8 cellular contexts compared by ENCODE assay signal in genomic region chr20:18496740-18497592, GRCh38. TPM values are rescaled to one million over a fixed set of nuclear protein-coding genes. Genes with fewer than 3 reads are reported as not detected.
DNase-seq lines count a peak whose midpoint lies in the region; ATAC-seq lines count a peak whose summit lies in the region.

TSS of gene RBBP9 (minus strand) at chr20:18497225. CDS start at chr20:18497167, 58 bp downstream.

- WGBS in esophagus, 2 donors, result 2 to 3% methylated on average over 31 of the region's 31 CpGs

- peak; percentile 47 for DNase-seq in DMS 273 treated with DMSO at 0.1 percent for 48 hours (lab: John Stamatoyannopoulos, UW)
- peak; percentile 57 for DNase-seq in OCI-M2 (lab: John Stamatoyannopoulos, UW; ENCODE audit: unreplicated experiment)
- peak; percentile 77 for DNase-seq in activated T-cell treated with anti-CD3 and anti-CD28 coated beads for 48 hours (ENCODE audit: low read depth)
- peak; percentile 87 for DNase-seq in stimulated activated CD8-positive, alpha-beta memory T cell treated with anti-CD3 and anti-CD28 coated beads, Interleukin-4, amount 100 ng/mL, for 48 hours

- ATAC-seq in GM21447 (IDR thresholded peaks at IDR 0.05; ENCODE audit: unreplicated experiment), result peak; percentile 99

- H3K4me3 ChIP-seq in HUES6 (ENCODE audit: low read depth, low read length), result peak within 1 kb of the TSS; percentile 76
- peak within 1 kb of the TSS; percentile 98 for H3K4me3 ChIP-seq in esophagus (ENCODE audit: low read depth in 1 of 2, low read length in 2 of 2)
- peak within 1 kb of the TSS; percentile 64 for H3K4me3 ChIP-seq in mucosa of stomach (ENCODE audit: low read length)

- H3K36me3 ChIP-seq in HUES6 (ENCODE audit: control insufficient read depth, insufficient read depth, low read length), result peaks cover 13% of the 10 kb centered on the region
- peaks cover 0 to 2% of the 10 kb centered on the region in 2 donors for H3K36me3 ChIP-seq in esophagus (ENCODE audit: control insufficient read depth in 2 of 2, insufficient read depth in 2 of 2, low read length in 1 of 2)
- no peaks in the 10 kb centered on the region for H3K36me3 ChIP-seq in mucosa of stomach (ENCODE audit: control insufficient read depth, insufficient read depth, low read length)

- peak within 1 kb of the TSS; percentile 68 for H3K9ac ChIP-seq in HUES6 (ENCODE audit: low read length)
- H3K9ac ChIP-seq in mucosa of stomach (ENCODE audit: low read length), result peak within 1 kb of the TSS; percentile 79

- no peaks in the 10 kb centered on the region for H3K27me3 ChIP-seq in HUES6 (ENCODE audit: control insufficient read depth, insufficient read depth, low read length)
- H3K27me3 ChIP-seq in esophagus (ENCODE audit: control insufficient read depth in 1 of 2, insufficient read depth in 2 of 2, low read length in 2 of 2), result no peaks in the 10 kb centered on the region
- no peaks in the 10 kb centered on the region for H3K27me3 ChIP-seq in mucosa of stomach (ENCODE audit: control insufficient read depth, insufficient read depth, low read length)

- no peaks in the 10 kb centered on the region for H3K9me3 ChIP-seq in HUES6 (ENCODE audit: control insufficient read depth, insufficient read depth, low read depth, low read length)
- no peaks in the 10 kb centered on the region for H3K9me3 ChIP-seq in esophagus (ENCODE audit: control insufficient read depth in 2 of 2, insufficient read depth in 1 of 2, low read depth in 1 of 2, low read length in 1 of 2)
- no peaks in the 10 kb centered on the region for H3K9me3 ChIP-seq in mucosa of stomach (ENCODE audit: control insufficient read depth, low read length)

- H3K27ac ChIP-seq in HUES6 (ENCODE audit: low read depth, low read length) (no peak within 1 kb of the TSS), esophagus (ENCODE audit: low read depth in 2 of 2, low read length in 1 of 2) (peak within 1 kb of the TSS; percentile 54 to 66)

- H3K4me1 ChIP-seq in HUES6 (ENCODE audit: control insufficient read depth, insufficient read depth, low read length) (peaks cover 5% of the 10 kb centered on the region; the same call in 1 of the 2 replicates), esophagus (ENCODE audit: control insufficient read depth in 2 of 2, insufficient read depth in 2 of 2, low read length in 1 of 2) (peaks cover 0 to 3% of the 10 kb centered on the region in 2 donors), mucosa of stomach (ENCODE audit: control insufficient read depth, insufficient read depth, low read length) (peaks cover 7% of the 10 kb centered on the region)

RNA-seq across cellular contexts. Expression of gene RBBP9, which starts in this region (rescaled TPM):
- polyA plus RNA-seq in esophagus, result 1 to 10 TPM; 2.9 to 5.0 TPM
